14 cellular contexts compared by ENCODE assay signal in genomic region chr20:39358052-39358451, GRCh38.
A peak's percentile ranks its signal among the peaks of the same experiment; 100 is the strongest.
DNase-seq lines count a peak whose midpoint lies in the region; ATAC-seq and TF ChIP-seq lines count a peak whose summit lies in the region.
"Had no signal": no experiment of that assay in that cellular context is flagged by ENCODE, and none has a peak within 500 bp of the region (broad histone marks: within the 10 kb centered on the region; RNA-seq: fewer than 3 reads in every experiment).

No MANE protein-coding gene starts in this region.

- H3K27me3 ChIP-seq in adrenal gland, result no peaks in the 10 kb centered on the region

- no peak for TF ChIP-seq CTCF in adrenal gland (IDR thresholded peaks at IDR 0.05)

- H3K27ac Mint-ChIP-seq in activated T-cell treated with anti-CD3 and anti-CD28 coated beads, Interleukin-2, amount 50 U/mL, for 72 hours, result no peak overlapping the region
- H3K27ac Mint-ChIP-seq in activated T-cell treated with anti-CD3 and anti-CD28 coated beads, Interleukin-2, amount 50 U/mL, for 24 hours, result no peak overlapping the region

- peak in 4 of 7 donors; percentile 22 to 45 (median 30) for DNase-seq in adrenal gland
- DNase-seq in sciatic nerve (ENCODE audit: low spot score), result no peak
- no peak for DNase-seq in activated T-cell treated with anti-CD3 and anti-CD28 coated beads, Interleukin-2, amount 50 U/mL, for 72 hours
- no peak for DNase-seq in activated T-cell treated with anti-CD3 and anti-CD28 coated beads, Interleukin-2, amount 50 U/mL, for 24 hours
- DNase-seq in NCI-H2171 (lab: John Stamatoyannopoulos, UW), result no peak
- DNase-seq: amniotic stem cell, Caco-2, dorsolateral prefrontal cortex, KBM-7, mammary epithelial cell, NCI-H2107 had no signal

- ATAC-seq in GM18858 (IDR thresholded peaks at IDR 0.05; ENCODE audit: unreplicated experiment) (peak; percentile 65), HG02798 (IDR thresholded peaks at IDR 0.05; ENCODE audit: poor library complexity, unreplicated experiment) (peak; percentile 69), sciatic nerve (peak; percentile 73), GM19035 (IDR thresholded peaks at IDR 0.05; ENCODE audit: unreplicated experiment) (no peak)
- no peak for ATAC-seq in activated T-cell treated with anti-CD3 and anti-CD28 coated beads, Interleukin-2, amount 50 U/mL, for 72 hours (replicated peaks in 1 of 2)

- TF ChIP-seq POLR2A in adrenal gland (IDR thresholded peaks at IDR 0.05), result no peak

- H3K4me1 ChIP-seq in adrenal gland (replicated peaks in 1 of 2), result no peaks in the 10 kb centered on the region
- H3K4me1 ChIP-seq: Caco-2 had no signal

- no peaks in the 10 kb centered on the region for H3K36me3 ChIP-seq in adrenal gland (replicated peaks in 1 of 2)

- 84 to 100% (median 89%) methylated on average over 1 of the region's 1 CpG for WGBS in adrenal gland, 4 donors

- H3K4me1 Mint-ChIP-seq in activated T-cell treated with anti-CD3 and anti-CD28 coated beads, Interleukin-2, amount 50 U/mL, for 72 hours (ENCODE audit: low read depth), result no peaks in the 10 kb centered on the region
- H3K4me1 Mint-ChIP-seq in activated T-cell treated with anti-CD3 and anti-CD28 coated beads, Interleukin-2, amount 50 U/mL, for 24 hours (ENCODE audit: low read depth), result no peaks in the 10 kb centered on the region

- H3K36me3 Mint-ChIP-seq in activated T-cell treated with anti-CD3 and anti-CD28 coated beads, Interleukin-2, amount 50 U/mL, for 72 hours (ENCODE audit: insufficient read depth in 2 of 2), result no peaks in the 10 kb centered on the region
- H3K36me3 Mint-ChIP-seq in activated T-cell treated with anti-CD3 and anti-CD28 coated beads, Interleukin-2, amount 50 U/mL, for 24 hours (ENCODE audit: low read depth), result no peaks in the 10 kb centered on the region

- no peak overlapping the region for H3K4me3 ChIP-seq in adrenal gland
- H3K4me3 ChIP-seq: dorsolateral prefrontal cortex had no signal

- H3K9me3 Mint-ChIP-seq in activated T-cell treated with anti-CD3 and anti-CD28 coated beads, Interleukin-2, amount 50 U/mL, for 72 hours, result no peaks in the 10 kb centered on the region
- H3K9me3 Mint-ChIP-seq in activated T-cell treated with anti-CD3 and anti-CD28 coated beads, Interleukin-2, amount 50 U/mL, for 24 hours, result no peaks in the 10 kb centered on the region

- peak overlapping the region in 1 of 5 donors; percentile 69 for H3K27ac ChIP-seq in adrenal gland

- H3K9me3 ChIP-seq in adrenal gland (replicated peaks in 1 of 3), result no peaks in the 10 kb centered on the region
- H3K9me3 ChIP-seq: Caco-2 had no signal

- no peaks in the 10 kb centered on the region for H3K27me3 Mint-ChIP-seq in activated T-cell treated with anti-CD3 and anti-CD28 coated beads, Interleukin-2, amount 50 U/mL, for 72 hours (ENCODE audit: low read depth)
- H3K27me3 Mint-ChIP-seq in activated T-cell treated with anti-CD3 and anti-CD28 coated beads, Interleukin-2, amount 50 U/mL, for 24 hours, result no peaks in the 10 kb centered on the region

- no peak overlapping the region for H3K4me3 Mint-ChIP-seq in activated T-cell treated with anti-CD3 and anti-CD28 coated beads, Interleukin-2, amount 50 U/mL, for 72 hours
- no peak overlapping the region for H3K4me3 Mint-ChIP-seq in activated T-cell treated with anti-CD3 and anti-CD28 coated beads, Interleukin-2, amount 50 U/mL, for 24 hours

- intact Hi-C loops in adrenal gland (cut with DNase I), result no loop called here
- intact Hi-C loops in sciatic nerve (cut with DNase I), result no loop called here

Comparison
In these comparisons a context has a peak if more than half of its experiments do, and no peak if none do; other contexts are left out.
1. ATAC-seq: peak in GM18858 (single experiment), HG02798 (single experiment) and sciatic nerve (single experiment); none in GM19035 (single experiment) and activated T-cell treated with anti-CD3 and anti-CD28 coated beads, Interleukin-2, amount 50 U/mL, for 72 hours (0 of 2).
2. DNase-seq: peak in adrenal gland (4 of 7); none in sciatic nerve (single experiment), activated T-cell treated with anti-CD3 and anti-CD28 coated beads, Interleukin-2, amount 50 U/mL, for 72 hours (0 of 2), activated T-cell treated with anti-CD3 and anti-CD28 coated beads, Interleukin-2, amount 50 U/mL, for 24 hours (single experiment) and NCI-H2171 (single experiment).